Comparison of ENCODE assay signal across 1 cellular context in the genomic region with DNA sequence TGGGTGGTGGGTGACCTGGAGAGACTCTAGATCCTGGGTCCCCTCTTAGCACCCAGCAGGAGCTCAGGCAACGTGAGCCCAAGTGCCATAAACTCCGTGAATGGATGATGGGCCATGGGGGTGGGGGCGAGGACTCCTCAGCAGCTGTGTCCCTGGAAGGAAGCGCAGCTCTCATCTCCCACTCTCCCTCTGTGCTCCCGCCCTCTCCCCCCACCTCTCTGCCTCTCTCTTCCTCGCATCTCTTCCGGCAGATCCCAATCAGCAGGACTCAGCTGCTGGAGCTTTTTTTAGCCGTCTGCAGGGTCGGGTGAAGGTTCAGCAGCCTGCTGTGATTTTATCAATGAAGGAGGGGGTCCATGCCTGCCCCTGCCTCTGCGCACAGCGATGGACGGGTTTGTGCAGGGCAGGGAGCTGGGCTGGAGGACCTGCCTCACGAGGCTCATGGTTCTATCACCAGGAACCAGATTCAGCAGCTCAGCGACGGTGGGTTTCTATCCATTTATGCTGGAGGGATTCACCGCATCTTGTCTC.
A peak's percentile ranks its signal among the peaks of the same experiment; 100 is the strongest.
TF ChIP-seq lines count a peak whose summit lies in the region.

No MANE protein-coding gene starts in this region.

TF ChIP-seq in K562, 482 proteins besides CTCF, POLR2A, EP300 and RAD21 (continued from another document and continues in another):
- TF ChIP-seq, protein P1, sequence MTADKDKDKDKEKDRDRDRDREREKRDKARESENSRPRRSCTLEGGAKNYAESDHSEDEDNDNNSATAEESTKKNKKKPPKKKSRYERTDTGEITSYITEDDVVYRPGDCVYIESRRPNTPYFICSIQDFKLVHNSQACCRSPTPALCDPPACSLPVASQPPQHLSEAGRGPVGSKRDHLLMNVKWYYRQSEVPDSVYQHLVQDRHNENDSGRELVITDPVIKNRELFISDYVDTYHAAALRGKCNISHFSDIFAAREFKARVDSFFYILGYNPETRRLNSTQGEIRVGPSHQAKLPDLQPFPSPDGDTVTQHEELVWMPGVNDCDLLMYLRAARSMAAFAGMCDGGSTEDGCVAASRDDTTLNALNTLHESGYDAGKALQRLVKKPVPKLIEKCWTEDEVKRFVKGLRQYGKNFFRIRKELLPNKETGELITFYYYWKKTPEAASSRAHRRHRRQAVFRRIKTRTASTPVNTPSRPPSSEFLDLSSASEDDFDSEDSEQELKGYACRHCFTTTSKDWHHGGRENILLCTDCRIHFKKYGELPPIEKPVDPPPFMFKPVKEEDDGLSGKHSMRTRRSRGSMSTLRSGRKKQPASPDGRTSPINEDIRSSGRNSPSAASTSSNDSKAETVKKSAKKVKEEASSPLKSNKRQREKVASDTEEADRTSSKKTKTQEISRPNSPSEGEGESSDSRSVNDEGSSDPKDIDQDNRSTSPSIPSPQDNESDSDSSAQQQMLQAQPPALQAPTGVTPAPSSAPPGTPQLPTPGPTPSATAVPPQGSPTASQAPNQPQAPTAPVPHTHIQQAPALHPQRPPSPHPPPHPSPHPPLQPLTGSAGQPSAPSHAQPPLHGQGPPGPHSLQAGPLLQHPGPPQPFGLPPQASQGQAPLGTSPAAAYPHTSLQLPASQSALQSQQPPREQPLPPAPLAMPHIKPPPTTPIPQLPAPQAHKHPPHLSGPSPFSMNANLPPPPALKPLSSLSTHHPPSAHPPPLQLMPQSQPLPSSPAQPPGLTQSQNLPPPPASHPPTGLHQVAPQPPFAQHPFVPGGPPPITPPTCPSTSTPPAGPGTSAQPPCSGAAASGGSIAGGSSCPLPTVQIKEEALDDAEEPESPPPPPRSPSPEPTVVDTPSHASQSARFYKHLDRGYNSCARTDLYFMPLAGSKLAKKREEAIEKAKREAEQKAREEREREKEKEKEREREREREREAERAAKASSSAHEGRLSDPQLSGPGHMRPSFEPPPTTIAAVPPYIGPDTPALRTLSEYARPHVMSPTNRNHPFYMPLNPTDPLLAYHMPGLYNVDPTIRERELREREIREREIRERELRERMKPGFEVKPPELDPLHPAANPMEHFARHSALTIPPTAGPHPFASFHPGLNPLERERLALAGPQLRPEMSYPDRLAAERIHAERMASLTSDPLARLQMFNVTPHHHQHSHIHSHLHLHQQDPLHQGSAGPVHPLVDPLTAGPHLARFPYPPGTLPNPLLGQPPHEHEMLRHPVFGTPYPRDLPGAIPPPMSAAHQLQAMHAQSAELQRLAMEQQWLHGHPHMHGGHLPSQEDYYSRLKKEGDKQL (CRISPR knock-in tag; IDR thresholded peaks at IDR 0.05; ENCODE audit: borderline replicate concordance), result no peak
- TF ChIP-seq CBX2 (IDR thresholded peaks at IDR 0.05; ENCODE audit: insufficient read depth, low read length, poor library complexity, severe bottlenecking) (no peak), STAT5A (IDR thresholded peaks at IDR 0.05; ENCODE audit: borderline replicate concordance, low read length) (0 out of 2 replicates have a peak, but pooled peaks have one; percentile 30), ZNF589 (CRISPR knock-in tag; IDR thresholded peaks at IDR 0.05; ENCODE audit: low read depth) (no peak; the same call in 1 of the 2 replicates), TCF7L2 (IDR thresholded peaks at IDR 0.05; ENCODE audit: low read depth, low read length) (no peak), RFX1 (IDR thresholded peaks at IDR 0.05) (no peak), EHMT2 (IDR thresholded peaks at IDR 0.05) (no peak), RBM39 (optimal IDR thresholded peaks at IDR 0.05; ENCODE audit: low read depth, low read length) (no peak), TEAD4 (IDR thresholded peaks at IDR 0.05; ENCODE audit: low read length) (peak; percentile 84), TEAD4 (CRISPR knock-in tag; IDR thresholded peaks at IDR 0.05; ENCODE audit: borderline replicate concordance) (no peak), NR2C2 (CRISPR knock-in tag; IDR thresholded peaks at IDR 0.05) (no peak), NR2C2 (tag; IDR thresholded peaks at IDR 0.05) (peak; percentile 78), EZH2 (IDR thresholded peaks at IDR 0.05; ENCODE audit: borderline replicate concordance, low read depth, low read length) (no peak), ZNF561 (CRISPR knock-in tag; conservative IDR thresholded peaks at IDR 0.05) (no peak), ZNF134 (CRISPR knock-in tag; conservative IDR thresholded peaks at IDR 0.05) (no peak), ARHGAP35 (IDR thresholded peaks at IDR 0.05; ENCODE audit: partially characterized antibody) (no peak), SMARCC2 (IDR thresholded peaks at IDR 0.05; ENCODE audit: low read depth) (no peak), POLR2AphosphoS5 (IDR thresholded peaks at IDR 0.05; ENCODE audit: control insufficient read depth, insufficient read depth, low read depth, low read length) (peak; percentile 73), ASH1L (IDR thresholded peaks at IDR 0.05; ENCODE audit: borderline replicate concordance, low read depth, partially characterized antibody) (no peak), HMG20A (CRISPR knock-in tag; conservative IDR thresholded peaks at IDR 0.05) (no peak), ZNF24 (IDR thresholded peaks at IDR 0.05) (peak; percentile 34; the same call in 1 of the 2 replicates), CC2D1A (IDR thresholded peaks at IDR 0.05) (peak; percentile 53; the same call in 1 of the 2 replicates), TAL1 (IDR thresholded peaks at IDR 0.05) (peak; percentile 74), IRF2 (CRISPR knock-in tag; IDR thresholded peaks at IDR 0.05) (no peak), BACH1 (tag; IDR thresholded peaks at IDR 0.05) (no peak), NBN (IDR thresholded peaks at IDR 0.05; ENCODE audit: low read depth) (no peak), NCOR1 (IDR thresholded peaks at IDR 0.05) (peak; percentile 83), MEF2A (IDR thresholded peaks at IDR 0.05; ENCODE audit: control insufficient read depth, low read depth, low read length) (peak; percentile 92), RNF2 (IDR thresholded peaks at IDR 0.05) (peak; percentile 31; the same call in 1 of the 2 replicates), E2F3 (CRISPR knock-in tag; IDR thresholded peaks at IDR 0.05) (no peak), CBX8 (IDR thresholded peaks at IDR 0.05; ENCODE audit: borderline replicate concordance, extremely low read depth, low read depth, low read length, poor library complexity, severe bottlenecking) (no peak), ARID1B (IDR thresholded peaks at IDR 0.05) (peak; percentile 87), POLR3A (IDR thresholded peaks at IDR 0.05; ENCODE audit: borderline replicate concordance, extremely low read depth, insufficient read depth, insufficient read length) (no peak), BRD4 (IDR thresholded peaks at IDR 0.05) (no peak), FOXK2 (conservative IDR thresholded peaks at IDR 0.05 in 1 of 2, IDR thresholded peaks at IDR 0.05 in 1 of 2; ENCODE audit: low read depth in 2 of 2) (no peak), ZNF212 (CRISPR knock-in tag; IDR thresholded peaks at IDR 0.05) (no peak)
- TF ChIP-seq, protein P2, sequence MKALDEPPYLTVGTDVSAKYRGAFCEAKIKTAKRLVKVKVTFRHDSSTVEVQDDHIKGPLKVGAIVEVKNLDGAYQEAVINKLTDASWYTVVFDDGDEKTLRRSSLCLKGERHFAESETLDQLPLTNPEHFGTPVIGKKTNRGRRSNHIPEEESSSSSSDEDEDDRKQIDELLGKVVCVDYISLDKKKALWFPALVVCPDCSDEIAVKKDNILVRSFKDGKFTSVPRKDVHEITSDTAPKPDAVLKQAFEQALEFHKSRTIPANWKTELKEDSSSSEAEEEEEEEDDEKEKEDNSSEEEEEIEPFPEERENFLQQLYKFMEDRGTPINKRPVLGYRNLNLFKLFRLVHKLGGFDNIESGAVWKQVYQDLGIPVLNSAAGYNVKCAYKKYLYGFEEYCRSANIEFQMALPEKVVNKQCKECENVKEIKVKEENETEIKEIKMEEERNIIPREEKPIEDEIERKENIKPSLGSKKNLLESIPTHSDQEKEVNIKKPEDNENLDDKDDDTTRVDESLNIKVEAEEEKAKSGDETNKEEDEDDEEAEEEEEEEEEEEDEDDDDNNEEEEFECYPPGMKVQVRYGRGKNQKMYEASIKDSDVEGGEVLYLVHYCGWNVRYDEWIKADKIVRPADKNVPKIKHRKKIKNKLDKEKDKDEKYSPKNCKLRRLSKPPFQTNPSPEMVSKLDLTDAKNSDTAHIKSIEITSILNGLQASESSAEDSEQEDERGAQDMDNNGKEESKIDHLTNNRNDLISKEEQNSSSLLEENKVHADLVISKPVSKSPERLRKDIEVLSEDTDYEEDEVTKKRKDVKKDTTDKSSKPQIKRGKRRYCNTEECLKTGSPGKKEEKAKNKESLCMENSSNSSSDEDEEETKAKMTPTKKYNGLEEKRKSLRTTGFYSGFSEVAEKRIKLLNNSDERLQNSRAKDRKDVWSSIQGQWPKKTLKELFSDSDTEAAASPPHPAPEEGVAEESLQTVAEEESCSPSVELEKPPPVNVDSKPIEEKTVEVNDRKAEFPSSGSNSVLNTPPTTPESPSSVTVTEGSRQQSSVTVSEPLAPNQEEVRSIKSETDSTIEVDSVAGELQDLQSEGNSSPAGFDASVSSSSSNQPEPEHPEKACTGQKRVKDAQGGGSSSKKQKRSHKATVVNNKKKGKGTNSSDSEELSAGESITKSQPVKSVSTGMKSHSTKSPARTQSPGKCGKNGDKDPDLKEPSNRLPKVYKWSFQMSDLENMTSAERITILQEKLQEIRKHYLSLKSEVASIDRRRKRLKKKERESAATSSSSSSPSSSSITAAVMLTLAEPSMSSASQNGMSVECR (CRISPR knock-in tag; IDR thresholded peaks at IDR 0.05), result no peak
- TF ChIP-seq, protein P3, sequence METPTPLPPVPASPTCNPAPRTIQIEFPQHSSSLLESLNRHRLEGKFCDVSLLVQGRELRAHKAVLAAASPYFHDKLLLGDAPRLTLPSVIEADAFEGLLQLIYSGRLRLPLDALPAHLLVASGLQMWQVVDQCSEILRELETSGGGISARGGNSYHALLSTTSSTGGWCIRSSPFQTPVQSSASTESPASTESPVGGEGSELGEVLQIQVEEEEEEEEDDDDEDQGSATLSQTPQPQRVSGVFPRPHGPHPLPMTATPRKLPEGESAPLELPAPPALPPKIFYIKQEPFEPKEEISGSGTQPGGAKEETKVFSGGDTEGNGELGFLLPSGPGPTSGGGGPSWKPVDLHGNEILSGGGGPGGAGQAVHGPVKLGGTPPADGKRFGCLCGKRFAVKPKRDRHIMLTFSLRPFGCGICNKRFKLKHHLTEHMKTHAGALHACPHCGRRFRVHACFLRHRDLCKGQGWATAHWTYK (CRISPR knock-in tag; IDR thresholded peaks at IDR 0.05), result no peak
- TF ChIP-seq, protein P4, sequence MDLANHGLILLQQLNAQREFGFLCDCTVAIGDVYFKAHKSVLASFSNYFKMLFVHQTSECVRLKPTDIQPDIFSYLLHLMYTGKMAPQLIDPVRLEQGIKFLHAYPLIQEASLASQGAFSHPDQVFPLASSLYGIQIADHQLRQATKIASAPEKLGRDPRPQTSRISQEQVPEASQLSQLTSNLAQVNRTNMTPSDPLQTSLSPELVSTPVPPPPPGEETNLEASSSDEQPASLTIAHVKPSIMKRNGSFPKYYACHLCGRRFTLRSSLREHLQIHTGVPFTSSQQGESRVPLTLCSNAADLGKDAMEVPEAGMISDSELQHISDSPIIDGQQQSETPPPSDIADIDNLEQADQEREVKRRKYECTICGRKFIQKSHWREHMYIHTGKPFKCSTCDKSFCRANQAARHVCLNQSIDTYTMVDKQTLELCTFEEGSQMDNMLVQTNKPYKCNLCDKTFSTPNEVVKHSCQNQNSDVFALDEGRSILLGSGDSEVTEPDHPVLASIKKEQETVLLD (IDR thresholded peaks at IDR 0.05), result peak; percentile 56; the same call in 1 of the 2 replicates
- TF ChIP-seq, protein P5, sequence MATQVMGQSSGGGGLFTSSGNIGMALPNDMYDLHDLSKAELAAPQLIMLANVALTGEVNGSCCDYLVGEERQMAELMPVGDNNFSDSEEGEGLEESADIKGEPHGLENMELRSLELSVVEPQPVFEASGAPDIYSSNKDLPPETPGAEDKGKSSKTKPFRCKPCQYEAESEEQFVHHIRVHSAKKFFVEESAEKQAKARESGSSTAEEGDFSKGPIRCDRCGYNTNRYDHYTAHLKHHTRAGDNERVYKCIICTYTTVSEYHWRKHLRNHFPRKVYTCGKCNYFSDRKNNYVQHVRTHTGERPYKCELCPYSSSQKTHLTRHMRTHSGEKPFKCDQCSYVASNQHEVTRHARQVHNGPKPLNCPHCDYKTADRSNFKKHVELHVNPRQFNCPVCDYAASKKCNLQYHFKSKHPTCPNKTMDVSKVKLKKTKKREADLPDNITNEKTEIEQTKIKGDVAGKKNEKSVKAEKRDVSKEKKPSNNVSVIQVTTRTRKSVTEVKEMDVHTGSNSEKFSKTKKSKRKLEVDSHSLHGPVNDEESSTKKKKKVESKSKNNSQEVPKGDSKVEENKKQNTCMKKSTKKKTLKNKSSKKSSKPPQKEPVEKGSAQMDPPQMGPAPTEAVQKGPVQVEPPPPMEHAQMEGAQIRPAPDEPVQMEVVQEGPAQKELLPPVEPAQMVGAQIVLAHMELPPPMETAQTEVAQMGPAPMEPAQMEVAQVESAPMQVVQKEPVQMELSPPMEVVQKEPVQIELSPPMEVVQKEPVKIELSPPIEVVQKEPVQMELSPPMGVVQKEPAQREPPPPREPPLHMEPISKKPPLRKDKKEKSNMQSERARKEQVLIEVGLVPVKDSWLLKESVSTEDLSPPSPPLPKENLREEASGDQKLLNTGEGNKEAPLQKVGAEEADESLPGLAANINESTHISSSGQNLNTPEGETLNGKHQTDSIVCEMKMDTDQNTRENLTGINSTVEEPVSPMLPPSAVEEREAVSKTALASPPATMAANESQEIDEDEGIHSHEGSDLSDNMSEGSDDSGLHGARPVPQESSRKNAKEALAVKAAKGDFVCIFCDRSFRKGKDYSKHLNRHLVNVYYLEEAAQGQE (CRISPR knock-in tag; IDR thresholded peaks at IDR 0.05; ENCODE audit: low read depth), result no peak
- TF ChIP-seq, protein P6, sequence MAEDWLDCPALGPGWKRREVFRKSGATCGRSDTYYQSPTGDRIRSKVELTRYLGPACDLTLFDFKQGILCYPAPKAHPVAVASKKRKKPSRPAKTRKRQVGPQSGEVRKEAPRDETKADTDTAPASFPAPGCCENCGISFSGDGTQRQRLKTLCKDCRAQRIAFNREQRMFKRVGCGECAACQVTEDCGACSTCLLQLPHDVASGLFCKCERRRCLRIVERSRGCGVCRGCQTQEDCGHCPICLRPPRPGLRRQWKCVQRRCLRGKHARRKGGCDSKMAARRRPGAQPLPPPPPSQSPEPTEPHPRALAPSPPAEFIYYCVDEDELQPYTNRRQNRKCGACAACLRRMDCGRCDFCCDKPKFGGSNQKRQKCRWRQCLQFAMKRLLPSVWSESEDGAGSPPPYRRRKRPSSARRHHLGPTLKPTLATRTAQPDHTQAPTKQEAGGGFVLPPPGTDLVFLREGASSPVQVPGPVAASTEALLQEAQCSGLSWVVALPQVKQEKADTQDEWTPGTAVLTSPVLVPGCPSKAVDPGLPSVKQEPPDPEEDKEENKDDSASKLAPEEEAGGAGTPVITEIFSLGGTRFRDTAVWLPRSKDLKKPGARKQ (CRISPR knock-in tag; IDR thresholded peaks at IDR 0.05), result no peak
